In genomic region chr15:81323944-81324881, GRCh38 we compare ENCODE assay signal across 8 cellular contexts. TPM values are rescaled to one million over a fixed set of nuclear protein-coding genes. Genes with fewer than 3 reads are reported as not detected.
DNase-seq lines count a peak whose midpoint lies in the region; ATAC-seq and FAIRE-seq lines count a peak whose summit lies in the region.

Gene STARD5 (minus strand): TSS chr15:81324141. CDS start chr15:81324099, 42 bp downstream.

- DNase-seq in COR-L47 (lab: John Stamatoyannopoulos, UW) (peak; percentile 89), HTR-8/SVneo (ENCODE audit: insufficient read length, low spot score) (peak; percentile 93), NOMO-1 treated with DMSO at 0.1 percent for 48 hours (lab: John Stamatoyannopoulos, UW; ENCODE audit: unreplicated experiment) (peak; percentile 94)
- peak; percentile 88 for DNase-seq in activated CD8-positive, alpha-beta memory T cell treated with anti-CD3 and anti-CD28 coated beads, Interleukin-2, amount 50 U/mL, for 1 hour (ENCODE audit: extremely low read depth)
- peak; percentile 85 for DNase-seq in stimulated activated CD8-positive, alpha-beta memory T cell treated with anti-CD3 and anti-CD28 coated beads, Interleukin-15, amount 100 ng/mL, for 24 hours (ENCODE audit: low read depth)

- no peak for FAIRE-seq in HTR-8/SVneo (lab: Jason Lieb, UNC)
- peak; percentile 95 for FAIRE-seq in endometrium (lab: Jason Lieb, UNC)

- no peaks in the 10 kb centered on the region for H3K9me3 ChIP-seq in mesodermal cell (ENCODE audit: control insufficient read depth, low read length)

- H3K4me1 ChIP-seq in mesodermal cell (ENCODE audit: control insufficient read depth, insufficient read depth, low read length, poor library complexity, severe bottlenecking): peaks cover 3% of the 10 kb centered on the region

- H3K36me3 ChIP-seq in mesodermal cell (ENCODE audit: control insufficient read depth, insufficient read depth, low read length): no peaks in the 10 kb centered on the region

- WGBS in mesodermal cell (ENCODE audit: insufficient coverage in 2 of 2), 2 experiments: 1% methylated on average over 56 to 65 of the region's 67 CpGs

- ATAC-seq in GM21381 (IDR thresholded peaks at IDR 0.05; ENCODE audit: unreplicated experiment): peak; percentile 100

- H3K4me3 ChIP-seq in mesodermal cell (ENCODE audit: extremely low read depth, insufficient read depth, low read length, poor library complexity, severe bottlenecking): peak within 1 kb of the TSS; percentile 64

- H3K27ac ChIP-seq in mesodermal cell (ENCODE audit: low read depth, low read length, severe bottlenecking): no peak within 1 kb of the TSS

RNA-seq across cellular contexts. Expression of gene STARD5, which starts in this region (rescaled TPM):
- polyA plus RNA-seq in mesodermal cell (2013, experiment 1 of 2): 5.5 TPM
- polyA plus RNA-seq in mesodermal cell (2013, experiment 2 of 2): 3.3 TPM
